ENCODE assay signal across 16 cellular contexts in genomic region chr6:147141690-147142308, GRCh38.
A peak's percentile ranks its signal among the peaks of the same experiment; 100 is the strongest.
DNase-seq lines count a peak whose midpoint lies in the region; ATAC-seq, FAIRE-seq and TF ChIP-seq lines count a peak whose summit lies in the region.
"Had no signal": no experiment of that assay in that cellular context is flagged by ENCODE, and none has a peak within 500 bp of the region (broad histone marks: within the 10 kb centered on the region; RNA-seq: fewer than 3 reads in every experiment).

No MANE protein-coding gene starts in this region.

- H3K4me2 ChIP-seq in A549 (peak overlapping the region; percentile 22), SK-N-SH (no peak overlapping the region)

- no peak overlapping the region for H3K4me3 ChIP-seq in A549
- no peak overlapping the region for H3K4me3 ChIP-seq in SK-N-SH (ENCODE audit: low read depth in 2 of 2, low read length in 1 of 2)
- no peak overlapping the region for H3K4me3 ChIP-seq in foreskin fibroblast (ENCODE audit: low read depth in 1 of 2, low read length in 2 of 2)
- H3K4me3 ChIP-seq: ascending aorta, dorsolateral prefrontal cortex, gastrocnemius medialis, MG63, SK-N-MC, spleen had no signal

- TF ChIP-seq RAD21 in A549 (conservative IDR thresholded peaks at IDR 0.05 in 1 of 2, IDR thresholded peaks at IDR 0.05 in 1 of 2) (no peak), SK-N-SH (IDR thresholded peaks at IDR 0.05; ENCODE audit: low read length) (no peak)

- H3K36me3 ChIP-seq in SK-N-SH (replicated peaks in 1 of 2; ENCODE audit: control insufficient read depth in 1 of 2, insufficient read depth in 2 of 2, low read length in 1 of 2): no peaks in the 10 kb centered on the region
- H3K36me3 ChIP-seq: ascending aorta, gastrocnemius medialis, MG63, spleen had no signal

- 0 out of 2 replicates have a peak overlapping the region, but pooled peaks have one; percentile 35 for H2AFZ ChIP-seq in SK-N-SH (ENCODE audit: low read depth)

- FAIRE-seq in A549 (lab: Jason Lieb, UNC): no peak

- H3K9me3 ChIP-seq in A549: no peaks in the 10 kb centered on the region
- H3K9me3 ChIP-seq in SK-N-SH: no peaks in the 10 kb centered on the region
- H3K9me3 ChIP-seq: ascending aorta, gastrocnemius medialis, MG63, spleen had no signal

- TF ChIP-seq EP300 in A549 (IDR thresholded peaks at IDR 0.05) (no peak), SK-N-SH (IDR thresholded peaks at IDR 0.05; ENCODE audit: borderline replicate concordance in 1 of 2, low read depth in 1 of 2, low read length in 1 of 2) (no peak)

- TF ChIP-seq CTCF in A549 (IDR thresholded peaks at IDR 0.05): no peak
- TF ChIP-seq CTCF in SK-N-SH (IDR thresholded peaks at IDR 0.05): no peak
- no peak for TF ChIP-seq CTCF in foreskin fibroblast (IDR thresholded peaks at IDR 0.05; ENCODE audit: low read depth, low read length)

- POLR2A ChIA-PET in A549 (lab: Yijun Ruan, JAX) (interaction anchor here (1.1 kb wide), 1 partner anchor 13 kb away, joined by 3 read pairs; no protein-coding TSS in a partner anchor), SK-N-SH (lab: Yijun Ruan, JAX) (no interaction called here)

- DNase-seq in A549 (ENCODE audit: low read depth in 1 of 2, low spot score in 1 of 2): peak in 1 of 2 experiments; percentile 23
- DNase-seq in HT1080 (ENCODE audit: low read depth): peak; percentile 65
- DNase-seq in SK-N-SH: no peak
- peak; percentile 65 to 77 for DNase-seq in foreskin fibroblast
- DNase-seq in cortex of kidney (lab: John Stamatoyannopoulos, UW): no peak
- no peak for DNase-seq in middle frontal gyrus (ENCODE audit: extremely low spot score, low spot score)
- DNase-seq: activated CD8-positive, alpha-beta T cell treated with anti-CD3 and anti-CD28 coated beads for 36 hours; dorsolateral prefrontal cortex; gastrocnemius medialis; immature natural killer cell; MG63; spleen had no signal

- no peak for TF ChIP-seq POLR2A in A549 (IDR thresholded peaks at IDR 0.05; ENCODE audit: low read length)

- WGBS in A549 (ENCODE audit: missing lambda C conversion rate): 92% methylated on average over 1 of the region's 1 CpG
- 100% methylated on average over 1 of the region's 1 CpG for WGBS in SK-N-SH (ENCODE audit: low lambda C conversion rate)

- H3K4me1 ChIP-seq in A549 (peaks cover 11% of the 10 kb centered on the region; the same call in 2 of the 3 replicates), SK-N-SH (ENCODE audit: control insufficient read depth in 1 of 2, insufficient read depth in 2 of 2, low read depth in 1 of 2, low read length in 1 of 2) (no peaks in the 10 kb centered on the region)
- H3K4me1 ChIP-seq: ascending aorta, gastrocnemius medialis, spleen had no signal

- H4K20me1 ChIP-seq in SK-N-SH (ENCODE audit: insufficient read depth): no peaks in the 10 kb centered on the region

- H3F3A ChIP-seq in SK-N-SH (replicated peaks; ENCODE audit: insufficient read depth): peaks cover 9% of the 10 kb centered on the region

- H3K27ac ChIP-seq in A549 (peak overlapping the region in 1 of 2 experiments; percentile 66; a peak in 2 of 6 replicates), SK-N-SH (ENCODE audit: low read depth in 2 of 2, low read length in 1 of 2) (peak overlapping the region in 1 of 2 experiments; percentile 20; a peak in 1 of 4 replicates)
- H3K27ac ChIP-seq: ascending aorta, dorsolateral prefrontal cortex, gastrocnemius medialis, SK-N-MC, spleen had no signal

- H3K27me3 ChIP-seq in SK-N-SH (ENCODE audit: insufficient read depth): no peaks in the 10 kb centered on the region
- H3K27me3 ChIP-seq: ascending aorta, dorsolateral prefrontal cortex, gastrocnemius medialis, MG63, spleen had no signal

- CTCF ChIA-PET in A549 (lab: Yijun Ruan, JAX) (no interaction called here), SK-N-SH (lab: Yijun Ruan, JAX) (interaction anchor here (1.0 kb wide), 1 partner anchor 9 kb away, joined by 3 read pairs; no protein-coding TSS in a partner anchor)

- no peak overlapping the region for H3K9ac ChIP-seq in SK-N-SH

- H3K9me2 ChIP-seq in SK-N-SH: no peaks in the 10 kb centered on the region

- ATAC-seq in A549 (peak; percentile 76 to 84; a peak in 4 of 6 replicates), GM21381 (IDR thresholded peaks at IDR 0.05; ENCODE audit: unreplicated experiment) (no peak), HG03139 (IDR thresholded peaks at IDR 0.05; ENCODE audit: unreplicated experiment) (no peak)
- ATAC-seq: activated CD8-positive, alpha-beta T cell treated with anti-CD3 and anti-CD28 coated beads for 36 hours; gastrocnemius medialis had no signal

- no peaks in the 10 kb centered on the region for H3K79me2 ChIP-seq in SK-N-SH (ENCODE audit: insufficient read depth)

TF ChIP-seq in A549, 52 proteins besides CTCF, POLR2A, EP300 and RAD21:
- TF ChIP-seq JUNB (IDR thresholded peaks at IDR 0.05) (peak; percentile 31; the same call in 1 of the 2 replicates), ZNF302 (CRISPR knock-in tag; IDR thresholded peaks at IDR 0.05) (no peak)

TF ChIP-seq in SK-N-SH, 30 proteins besides CTCF, POLR2A, EP300 and RAD21:
- peak; percentile 56; the same call in 1 of the 2 replicates for TF ChIP-seq TCF12 (IDR thresholded peaks at IDR 0.05)
- TF ChIP-seq TEAD4 (IDR thresholded peaks at IDR 0.05; ENCODE audit: borderline replicate concordance, insufficient read depth): no peak
- peak; percentile 56; the same call in 1 of the 2 replicates for TF ChIP-seq FOSL2 (IDR thresholded peaks at IDR 0.05; ENCODE audit: borderline replicate concordance, low read depth)
- TF ChIP-seq JUND (IDR thresholded peaks at IDR 0.05): peak; percentile 50; the same call in 1 of the 2 replicates
- TF ChIP-seq, protein P1, sequence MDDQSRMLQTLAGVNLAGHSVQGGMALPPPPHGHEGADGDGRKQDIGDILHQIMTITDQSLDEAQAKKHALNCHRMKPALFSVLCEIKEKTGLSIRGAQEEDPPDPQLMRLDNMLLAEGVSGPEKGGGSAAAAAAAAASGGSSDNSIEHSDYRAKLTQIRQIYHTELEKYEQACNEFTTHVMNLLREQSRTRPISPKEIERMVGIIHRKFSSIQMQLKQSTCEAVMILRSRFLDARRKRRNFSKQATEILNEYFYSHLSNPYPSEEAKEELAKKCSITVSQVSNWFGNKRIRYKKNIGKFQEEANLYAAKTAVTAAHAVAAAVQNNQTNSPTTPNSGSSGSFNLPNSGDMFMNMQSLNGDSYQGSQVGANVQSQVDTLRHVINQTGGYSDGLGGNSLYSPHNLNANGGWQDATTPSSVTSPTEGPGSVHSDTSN (IDR thresholded peaks at IDR 0.05): peak; percentile 84
TF ChIP-seq in SK-N-SH: peak in this region for 4.

Comparison
In these comparisons a context has a peak if more than half of its experiments do, and no peak if none do; other contexts are left out.
1. ATAC-seq: peak in A549 (2 of 2); none in GM21381 (single experiment) and HG03139 (single experiment).
2. DNase-seq: peak in HT1080 (single experiment) and foreskin fibroblast (2 of 2); none in SK-N-SH (single experiment), cortex of kidney (single experiment) and middle frontal gyrus (single experiment).